ENCODE assay signal across 9 cellular contexts in genomic region chr4:118076958-118077766, GRCh38. TPM values are rescaled to one million over a fixed set of nuclear protein-coding genes. Genes with fewer than 3 reads are reported as not detected.
DNase-seq lines count a peak whose midpoint lies in the region; ATAC-seq and TF ChIP-seq lines count a peak whose summit lies in the region.
"Had no signal": no experiment of that assay in that cellular context is flagged by ENCODE, and none has a peak within 500 bp of the region (broad histone marks: within the 10 kb centered on the region; RNA-seq: fewer than 3 reads in every experiment).

No MANE protein-coding gene starts in this region.

- H3K4me1 ChIP-seq in RWPE2 (ENCODE audit: insufficient read depth, poor library complexity, severe bottlenecking) = no peaks in the 10 kb centered on the region
- no peaks in the 10 kb centered on the region for H3K4me1 ChIP-seq in tibial nerve

- DNase-seq in RWPE2 (ENCODE audit: low spot score) (no peak), iPS DF 4.7 (ENCODE audit: extremely low read depth, low spot score) (peak; percentile 41), cerebellar nuclear complex (lab: John Stamatoyannopoulos, UW) (no peak), tibial nerve (ENCODE audit: low spot score in 2 of 2) (no peak), hippocampal formation (lab: John Stamatoyannopoulos, UW) (no peak)

- H3K27ac ChIP-seq in C4-2B = no peak overlapping the region
- no peak overlapping the region for H3K27ac ChIP-seq in RWPE2 (ENCODE audit: poor library complexity, severe bottlenecking)
- H3K27ac ChIP-seq in tibial nerve = no peak overlapping the region
- H3K27ac ChIP-seq: SK-N-MC had no signal

- TF ChIP-seq POLR2A in tibial nerve (IDR thresholded peaks at IDR 0.05) = no peak

- no peaks in the 10 kb centered on the region for H3K36me3 ChIP-seq in RWPE2 (ENCODE audit: low read depth)
- no peaks in the 10 kb centered on the region for H3K36me3 ChIP-seq in tibial nerve

- WGBS in tibial nerve, 2 donors = 61 to 66% methylated on average over 8 of the region's 8 CpGs

- TF ChIP-seq CTCF in C4-2B (conservative IDR thresholded peaks at IDR 0.05) (peak; percentile 71), RWPE2 (IDR thresholded peaks at IDR 0.05; ENCODE audit: poor library complexity, severe bottlenecking) (peak; percentile 43), tibial nerve (IDR thresholded peaks at IDR 0.05) (no peak)

- H3K27me3 ChIP-seq in RWPE2 (ENCODE audit: insufficient read depth, poor library complexity, severe bottlenecking) (no peaks in the 10 kb centered on the region), tibial nerve (no peaks in the 10 kb centered on the region)

- H3K4me3 ChIP-seq in RWPE2 (ENCODE audit: severe bottlenecking) = no peak overlapping the region
- H3K4me3 ChIP-seq in tibial nerve = no peak overlapping the region
- H3K4me3 ChIP-seq: SK-N-MC had no signal

- TF ChIP-seq EP300 in tibial nerve (IDR thresholded peaks at IDR 0.05) = no peak

- ATAC-seq in GM18498 (IDR thresholded peaks at IDR 0.05; ENCODE audit: unreplicated experiment) = peak; percentile 76
- peak; percentile 70 for ATAC-seq in HG03045 (IDR thresholded peaks at IDR 0.05; ENCODE audit: unreplicated experiment)
- ATAC-seq in RWPE2 (ENCODE audit: low read depth) = no peak

- H3K9me3 ChIP-seq in RWPE2 (ENCODE audit: severe bottlenecking) = no peaks in the 10 kb centered on the region
- peaks cover 0 to 13% (median 0%) of the 10 kb centered on the region in 4 donors for H3K9me3 ChIP-seq in tibial nerve

RNA-seq across cellular contexts. Expression of gene NDST3, which starts 42.9 kb away (rescaled TPM):
- total RNA-seq in tibial nerve = 10 to 100 TPM in 1 of 4 donors, 1 to 10 TPM in 2, under 1 TPM in 1; 0.98 to 11.6 (median 4.9) TPM

Comparison
In these comparisons a context has a peak if more than half of its experiments do, and no peak if none do; other contexts are left out.
1. CTCF ChIP-seq: peak in C4-2B (single experiment) and RWPE2 (single experiment); none in tibial nerve (0 of 5).